Comparison of ENCODE assay signal across 19 cellular contexts in genomic region chr13:96033220-96034015, GRCh38. TPM values are rescaled to one million over a fixed set of nuclear protein-coding genes. Genes with fewer than 3 reads are reported as not detected.
DNase-seq lines count a peak whose midpoint lies in the region; ATAC-seq and TF ChIP-seq lines count a peak whose summit lies in the region.
"Had no signal": no experiment of that assay in that cellular context is flagged by ENCODE, and none has a peak within 500 bp of the region (broad histone marks: within the 10 kb centered on the region; RNA-seq: fewer than 3 reads in every experiment).

No MANE protein-coding gene starts in this region.

- CTCF ChIA-PET in activated CD8-positive, alpha-beta T cell treated with anti-CD3 and anti-CD28 coated beads, Interleukin-2, amount 10 ng/mL, durations not matched to agents 7 days and 5 days (lab: Charles Lee): no interaction called here
- CTCF ChIA-PET in SK-N-SH (lab: Yijun Ruan, JAX): interaction anchor here (0.6 to 2.1 kb wide), 4 partner anchors 11 to 1326 kb away, joined by 3 to 11 read pairs (median 3); no protein-coding TSS in a partner anchor

- intact Hi-C loops in spleen (cut with DNase I; ENCODE audit: low total_unique reads): no loop called here

- H3K4me1 Mint-ChIP-seq in natural killer cell treated with Interleukin-12 subunit alpha and Interleukin-12 subunit beta and Interleukin-15 and Interleukin-18, amount 100 ng/mL, for 72 hours (ENCODE audit: low read depth in 2 of 2): no peaks in the 10 kb centered on the region
- no peaks in the 10 kb centered on the region for H3K4me1 Mint-ChIP-seq in activated CD8-positive, alpha-beta T cell treated with anti-CD3 and anti-CD28 coated beads, Interleukin-2, amount 10 ng/mL, durations not matched to agents 7 days and 5 days (ENCODE audit: low read depth)
- H3K4me1 Mint-ChIP-seq: CD4-positive, alpha-beta memory T cell had no signal

- no peak for TF ChIP-seq EP300 in SK-N-SH (IDR thresholded peaks at IDR 0.05; ENCODE audit: borderline replicate concordance in 1 of 2, low read depth in 1 of 2, low read length in 1 of 2)

- no peak overlapping the region for H3K18ac ChIP-seq in mesendoderm (ENCODE audit: low read length)

- no peak overlapping the region for H2BK120ac ChIP-seq in mesendoderm (ENCODE audit: low read depth, low read length)

- TF ChIP-seq RAD21 in SK-N-SH (IDR thresholded peaks at IDR 0.05; ENCODE audit: low read length): no peak

- H3K4me3 ChIP-seq in SJSA1 (no peak overlapping the region), spleen (no peak overlapping the region), SK-N-SH (ENCODE audit: low read depth in 2 of 2, low read length in 1 of 2) (no peak overlapping the region), mesendoderm (ENCODE audit: low read length) (no peak overlapping the region)
- H3K4me3 ChIP-seq: BLaER1, HAP-1 had no signal

- H3K4me3 Mint-ChIP-seq in natural killer cell treated with Interleukin-12 subunit alpha and Interleukin-12 subunit beta and Interleukin-15 and Interleukin-18, amount 100 ng/mL, for 72 hours: no peak overlapping the region
- no peak overlapping the region for H3K4me3 Mint-ChIP-seq in activated CD8-positive, alpha-beta T cell treated with anti-CD3 and anti-CD28 coated beads, Interleukin-2, amount 10 ng/mL, durations not matched to agents 7 days and 5 days
- H3K4me3 Mint-ChIP-seq: CD14-positive monocyte; CD4-positive, alpha-beta memory T cell had no signal

- no peaks in the 10 kb centered on the region for H3K27me3 Mint-ChIP-seq in natural killer cell treated with Interleukin-12 subunit alpha and Interleukin-12 subunit beta and Interleukin-15 and Interleukin-18, amount 100 ng/mL, for 72 hours
- H3K27me3 Mint-ChIP-seq in activated CD8-positive, alpha-beta T cell treated with anti-CD3 and anti-CD28 coated beads, Interleukin-2, amount 10 ng/mL, durations not matched to agents 7 days and 5 days (ENCODE audit: low read depth): no peaks in the 10 kb centered on the region
- H3K27me3 Mint-ChIP-seq: CD4-positive, alpha-beta memory T cell had no signal

- H3K4me1 ChIP-seq in SJSA1 (replicated peaks) (no peaks in the 10 kb centered on the region), spleen (no peaks in the 10 kb centered on the region), SK-N-SH (ENCODE audit: control insufficient read depth in 1 of 2, insufficient read depth in 2 of 2, low read depth in 1 of 2, low read length in 1 of 2) (no peaks in the 10 kb centered on the region), mesendoderm (ENCODE audit: control insufficient read depth, low read depth, low read length) (no peaks in the 10 kb centered on the region)
- H3K4me1 ChIP-seq: BLaER1, HAP-1 had no signal

- H3K56ac ChIP-seq in mesendoderm (ENCODE audit: low read length): no peak overlapping the region

- H3K9me2 ChIP-seq in SK-N-SH: no peaks in the 10 kb centered on the region

- H3K79me2 ChIP-seq in SK-N-SH (ENCODE audit: insufficient read depth): peaks cover 60% of the 10 kb centered on the region
- peaks cover 12% of the 10 kb centered on the region for H3K79me2 ChIP-seq in mesendoderm (ENCODE audit: control insufficient read depth, insufficient read depth, low read length)

- no peak overlapping the region for H3K9ac ChIP-seq in SK-N-SH
- no peak overlapping the region for H3K9ac ChIP-seq in mesendoderm (ENCODE audit: low read length)
- H3K9ac ChIP-seq: BLaER1 had no signal

- no peaks in the 10 kb centered on the region for H3F3A ChIP-seq in SK-N-SH (replicated peaks; ENCODE audit: insufficient read depth)

- no peak for TF ChIP-seq POLR2A in spleen (IDR thresholded peaks at IDR 0.05)

- H3K9me3 ChIP-seq in SJSA1 (replicated peaks): no peaks in the 10 kb centered on the region
- peaks cover 0 to 16% (median 13%) of the 10 kb centered on the region in 8 donors for H3K9me3 ChIP-seq in spleen
- no peaks in the 10 kb centered on the region for H3K9me3 ChIP-seq in SK-N-SH
- H3K9me3 ChIP-seq: HAP-1 had no signal

- DNase-seq in SJSA1 (ENCODE audit: low read depth in 1 of 2, low spot score in 2 of 2) (peak; percentile 7 to 63), spleen (peak; percentile 51), SK-N-SH (no peak), mesendoderm (no peak)
- no peak for DNase-seq in natural killer cell treated with Interleukin-12 subunit alpha and Interleukin-12 subunit beta and Interleukin-15 and Interleukin-18, amount 100 ng/mL, for 72 hours (ENCODE audit: low spot score)
- no peak for DNase-seq in activated CD8-positive, alpha-beta T cell treated with anti-CD3 and anti-CD28 coated beads, Interleukin-2, amount 10 ng/mL, durations not matched to agents 7 days and 5 days
- DNase-seq: 8988T; CD4-positive, alpha-beta memory T cell; DMS153; DMS79; GDM1 had no signal

- WGBS in spleen, 5 donors: 87 to 96% (median 93%) methylated on average over 7 to 12 of the region's 12 CpGs
- 97% methylated on average over 5 of the region's 12 CpGs for WGBS in SK-N-SH (ENCODE audit: low lambda C conversion rate)
- WGBS in mesendoderm (ENCODE audit: extremely low coverage, insufficient coverage, low lambda C conversion rate): no CpG with 5 or more reads among the region's 12 CpGs

- H3K23ac ChIP-seq in mesendoderm (ENCODE audit: low read length): no peak overlapping the region

- H3K9me3 Mint-ChIP-seq in natural killer cell treated with Interleukin-12 subunit alpha and Interleukin-12 subunit beta and Interleukin-15 and Interleukin-18, amount 100 ng/mL, for 72 hours: peaks cover 6% of the 10 kb centered on the region
- no peaks in the 10 kb centered on the region for H3K9me3 Mint-ChIP-seq in activated CD8-positive, alpha-beta T cell treated with anti-CD3 and anti-CD28 coated beads, Interleukin-2, amount 10 ng/mL, durations not matched to agents 7 days and 5 days (ENCODE audit: insufficient read depth)

- H3K36me3 ChIP-seq in SJSA1 (peaks cover 18% of the 10 kb centered on the region), spleen (peaks cover 0 to 5% (median 0%) of the 10 kb centered on the region in 6 donors), SK-N-SH (replicated peaks in 1 of 2; ENCODE audit: control insufficient read depth in 1 of 2, insufficient read depth in 2 of 2, low read length in 1 of 2) (peaks cover 10 to 13% of the 10 kb centered on the region in 2 experiments), mesendoderm (ENCODE audit: control insufficient read depth, insufficient read depth, low read length) (no peaks in the 10 kb centered on the region)
- H3K36me3 ChIP-seq: BLaER1, HAP-1 had no signal

- ATAC-seq in GM18861 (IDR thresholded peaks at IDR 0.05; ENCODE audit: unreplicated experiment) (peak; percentile 4), GM21447 (IDR thresholded peaks at IDR 0.05; ENCODE audit: unreplicated experiment) (no peak)
- ATAC-seq in natural killer cell treated with Interleukin-12 subunit alpha and Interleukin-12 subunit beta and Interleukin-15 and Interleukin-18, amount 100 ng/mL, for 72 hours: peak; percentile 20 to 48
- no peak for ATAC-seq in activated CD8-positive, alpha-beta T cell treated with anti-CD3 and anti-CD28 coated beads, Interleukin-2, amount 10 ng/mL, durations not matched to agents 7 days and 5 days

- no peak overlapping the region for H3K4ac ChIP-seq in mesendoderm (ENCODE audit: low read depth, low read length)

- H2BK5ac ChIP-seq in mesendoderm (ENCODE audit: low read length): no peak overlapping the region

- peaks cover 6% of the 10 kb centered on the region; the same call in 1 of the 2 replicates for H4K20me1 ChIP-seq in SK-N-SH (ENCODE audit: insufficient read depth)
- H4K20me1 ChIP-seq: BLaER1 had no signal

- no peak for TF ChIP-seq CTCF in spleen (IDR thresholded peaks at IDR 0.05 in 8 of 11, conservative IDR thresholded peaks at IDR 0.05 in 3 of 11)
- TF ChIP-seq CTCF in SK-N-SH (IDR thresholded peaks at IDR 0.05): no peak

- H3K27me3 ChIP-seq in SJSA1 (replicated peaks): no peaks in the 10 kb centered on the region
- no peaks in the 10 kb centered on the region for H3K27me3 ChIP-seq in spleen (replicated peaks in 1 of 7)
- no peaks in the 10 kb centered on the region for H3K27me3 ChIP-seq in SK-N-SH (ENCODE audit: insufficient read depth)
- H3K27me3 ChIP-seq in mesendoderm (ENCODE audit: insufficient read depth, low read length, poor library complexity): no peaks in the 10 kb centered on the region
- H3K27me3 ChIP-seq: BLaER1 had no signal

- POLR2A ChIA-PET in activated CD8-positive, alpha-beta T cell treated with anti-CD3 and anti-CD28 coated beads, Interleukin-2, amount 10 ng/mL, durations not matched to agents 7 days and 5 days (lab: Charles Lee): no interaction called here
- POLR2A ChIA-PET in SK-N-SH (lab: Yijun Ruan, JAX): interaction anchor here (0.8 kb wide), 1 partner anchor 20 kb away, joined by 5 read pairs; the partner anchor contains the start of gene UGGT2

- H3K36me3 Mint-ChIP-seq in natural killer cell treated with Interleukin-12 subunit alpha and Interleukin-12 subunit beta and Interleukin-15 and Interleukin-18, amount 100 ng/mL, for 72 hours: no peaks in the 10 kb centered on the region
- no peaks in the 10 kb centered on the region for H3K36me3 Mint-ChIP-seq in activated CD8-positive, alpha-beta T cell treated with anti-CD3 and anti-CD28 coated beads, Interleukin-2, amount 10 ng/mL, durations not matched to agents 7 days and 5 days (ENCODE audit: low read depth)
- H3K36me3 Mint-ChIP-seq: CD4-positive, alpha-beta memory T cell had no signal

- H3K27ac Mint-ChIP-seq in natural killer cell treated with Interleukin-12 subunit alpha and Interleukin-12 subunit beta and Interleukin-15 and Interleukin-18, amount 100 ng/mL, for 72 hours: no peak overlapping the region
- no peak overlapping the region for H3K27ac Mint-ChIP-seq in activated CD8-positive, alpha-beta T cell treated with anti-CD3 and anti-CD28 coated beads, Interleukin-2, amount 10 ng/mL, durations not matched to agents 7 days and 5 days
- H3K27ac Mint-ChIP-seq: CD14-positive monocyte; CD4-positive, alpha-beta memory T cell had no signal

- no peak overlapping the region for H2BK15ac ChIP-seq in mesendoderm (replicated peaks; ENCODE audit: low read depth)

- peaks cover 8% of the 10 kb centered on the region for H3K79me1 ChIP-seq in mesendoderm (ENCODE audit: low read length)

- H2AFZ ChIP-seq in SK-N-SH (ENCODE audit: low read depth): no peak overlapping the region

- H3K4me2 ChIP-seq in SK-N-SH: no peak overlapping the region
- H3K4me2 ChIP-seq in mesendoderm (ENCODE audit: low read length): no peak overlapping the region
- H3K4me2 ChIP-seq: BLaER1 had no signal

- no peak overlapping the region for H4K5ac ChIP-seq in mesendoderm (ENCODE audit: low read length)

- no peak overlapping the region for H3K27ac ChIP-seq in SJSA1
- H3K27ac ChIP-seq in spleen: no peak overlapping the region
- H3K27ac ChIP-seq in SK-N-SH (ENCODE audit: low read depth in 2 of 2, low read length in 1 of 2): no peak overlapping the region
- no peak overlapping the region for H3K27ac ChIP-seq in mesendoderm (ENCODE audit: low read depth, low read length)
- H3K27ac ChIP-seq: BLaER1 had no signal

- no peak overlapping the region for H4K8ac ChIP-seq in mesendoderm (ENCODE audit: low read depth, low read length)

- H2AK5ac ChIP-seq in mesendoderm (ENCODE audit: low read length): no peak overlapping the region

RNA-seq across cellular contexts. Expression of gene UGGT2, which starts 19.8 kb away (rescaled TPM):
- total RNA-seq in SJSA1 (2014; rRNA removed; shearing (Covaris generic)): 35.5 and 36.9 TPM in 2 replicates
- 1 to 10 TPM; 2.3 to 6.0 TPM for total RNA-seq in natural killer cell treated with Interleukin-12 subunit alpha and Interleukin-12 subunit beta and Interleukin-15 and Interleukin-18, amount 100 ng/mL, for 72 hours
- 10 to 100 TPM in 6 of 7 donors, 1 to 10 TPM in 1; 7.2 to 38.9 (median 18.1) TPM for total RNA-seq in spleen
- polyA plus RNA-seq in spleen: 1 to 10 TPM; 2.6 to 3.2 (median 2.8) TPM
- not detected for total RNA-seq in activated CD8-positive, alpha-beta T cell treated with anti-CD3 and anti-CD28 coated beads, Interleukin-2, amount 10 ng/mL, durations not matched to agents 7 days and 5 days
- 13.3 and 20.2 TPM in 2 replicates for polyA plus RNA-seq in SK-N-SH (2012; rRNA removed)
- 15.2 and 18.4 TPM in 2 replicates for polyA plus RNA-seq in SK-N-SH (2012; cell fraction: cytosol; rRNA removed)
- 17.1 and 43.0 TPM in 2 replicates for polyA plus RNA-seq in SK-N-SH (2012; cell fraction: nucleus; rRNA removed)
- polyA plus RNA-seq in mesendoderm (2013, experiment 1 of 2): 10.8 TPM
- 11.1 TPM for polyA plus RNA-seq in mesendoderm (2013, experiment 2 of 2)
- total RNA-seq: CD4-positive, alpha-beta memory T cell had no signal
- polyA plus RNA-seq: CD4-positive, alpha-beta memory T cell had no signal

RNA-seq across cellular contexts. Expression of gene HS6ST3, which starts 56.5 kb away (rescaled TPM):
- 0.03 TPM in 1 of 2 replicates, not detected in the other for total RNA-seq in SJSA1 (2014; rRNA removed; shearing (Covaris generic))
- total RNA-seq in natural killer cell treated with Interleukin-12 subunit alpha and Interleukin-12 subunit beta and Interleukin-15 and Interleukin-18, amount 100 ng/mL, for 72 hours: not detected
- not detected for total RNA-seq in spleen
- polyA plus RNA-seq in spleen (under 1 TPM in 1 of 3 donors, not detected in 2; 0.03 TPM), SK-N-SH (2012; rRNA removed) (under 0.01 TPM in 2 replicates)
- not detected for total RNA-seq in activated CD8-positive, alpha-beta T cell treated with anti-CD3 and anti-CD28 coated beads, Interleukin-2, amount 10 ng/mL, durations not matched to agents 7 days and 5 days
- under 0.01 and 0.01 TPM in 2 replicates for polyA plus RNA-seq in SK-N-SH (2012; cell fraction: cytosol; rRNA removed)
- polyA plus RNA-seq in SK-N-SH (2012; cell fraction: nucleus; rRNA removed): not detected in 2 replicates
- polyA plus RNA-seq in mesendoderm (2013, experiment 1 of 2): 0.31 TPM
- 0.28 TPM for polyA plus RNA-seq in mesendoderm (2013, experiment 2 of 2)
- total RNA-seq: A673; CD4-positive, alpha-beta memory T cell; HT-29 had no signal
- polyA plus RNA-seq: AG04450; CD14-positive monocyte; CD4-positive, alpha-beta memory T cell had no signal

Comparison
In these comparisons a context has a peak if more than half of its experiments do, and no peak if none do; other contexts are left out.
1. ATAC-seq: peak in GM18861 (single experiment) and natural killer cell treated with Interleukin-12 subunit alpha and Interleukin-12 subunit beta and Interleukin-15 and Interleukin-18, amount 100 ng/mL, for 72 hours (2 of 2); none in activated CD8-positive, alpha-beta T cell treated with anti-CD3 and anti-CD28 coated beads, Interleukin-2, amount 10 ng/mL, durations not matched to agents 7 days and 5 days (single experiment) and GM21447 (single experiment).
2. DNase-seq: peak in SJSA1 (2 of 2) and spleen (single experiment); none in natural killer cell treated with Interleukin-12 subunit alpha and Interleukin-12 subunit beta and Interleukin-15 and Interleukin-18, amount 100 ng/mL, for 72 hours (single experiment), activated CD8-positive, alpha-beta T cell treated with anti-CD3 and anti-CD28 coated beads, Interleukin-2, amount 10 ng/mL, durations not matched to agents 7 days and 5 days (single experiment), SK-N-SH (single experiment) and mesendoderm (single experiment).